33 cellular contexts compared by ENCODE assay signal in genomic region chr9:132776268-132776667, GRCh38.
"Had no signal": no experiment of that assay in that cellular context is flagged by ENCODE, and none has a peak within 500 bp of the region (broad histone marks: within the 10 kb centered on the region; RNA-seq: fewer than 3 reads in every experiment).

No MANE protein-coding gene starts in this region.

- ATAC-seq: activated naive CD4-positive, alpha-beta T cell treated with anti-CD3 and anti-CD28 coated beads, Interleukin-2, amount 50 U/mL, for 72 hours; body of pancreas; PC-3 had no signal

- DNase-seq: activated B cell treated with CpG ODN at 0.5 μM for 24 hours; activated CD4-positive, alpha-beta memory T cell treated with anti-CD3 and anti-CD28 coated beads for 36 hours; activated CD4-positive, alpha-beta T cell treated with anti-CD3 and anti-CD28 coated beads for 4 hours; activated CD4-positive, alpha-beta T cell treated with anti-CD3 and anti-CD28 coated beads, Interleukin-2, amount 50 U/mL, for 1 hour; activated CD4-positive, CD25-positive, alpha-beta regulatory T cell treated with anti-CD3 and anti-CD28 coated beads, Interleukin-2, amount 50 U/mL, for 72 hours; activated gamma-delta T cell treated with Interleukin-2 at 50 U/mL for 16 hours; activated naive CD4-positive, alpha-beta T cell treated with anti-CD3 and anti-CD28 coated beads for 36 hours; activated T-cell treated with anti-CD3 and anti-CD28 coated beads, Interleukin-2, amount 50 U/mL, for 1 hour; body of pancreas; caudate nucleus; Kasumi-1; KG1; MG63; NCI-H1048; NCI-H1105 treated with DMSO at 0.1 percent for 48 hours; NCI-H1436; NCI-H1694 treated with DMSO at 0.1 percent for 48 hours; NCI-H2029 treated with DMSO at 0.1 percent for 48 hours; NCI-H2107; NCI-H2171; NCI-H510A; NCI-H526; NCI-H748 treated with DMSO at 0.1 percent for 48 hours; NK-92 treated with Interleukin-12 subunit alpha and Interleukin-12 subunit beta, amount 100 ng/mL, for 24 hours; PC-3; Peyer's patch; Right ventricle myocardium superior; SW 1271; T-helper 1 cell; T-helper 2 cell; T-helper 9 cell had no signal

- H3K36me3 Mint-ChIP-seq: activated CD4-positive, alpha-beta memory T cell treated with anti-CD3 and anti-CD28 coated beads for 36 hours had no signal

- H3K4me3 Mint-ChIP-seq: activated B cell treated with CpG ODN at 0.5 μM for 24 hours; activated CD4-positive, alpha-beta memory T cell treated with anti-CD3 and anti-CD28 coated beads for 36 hours; activated naive CD4-positive, alpha-beta T cell treated with anti-CD3 and anti-CD28 coated beads for 36 hours; activated T-helper 1 cell treated with anti-CD3 and anti-CD28 coated beads, Interleukin-12 subunit alpha, Interleukin-12 subunit beta, Interleukin-2, Interleukin-4 antibody, amounts not matched to agents 30 ng/mL and 10 ng/mL and 1 ng/mL, durations not matched to agents 14 hours and 24 hours and 36 hours had no signal

- H3K9me3 Mint-ChIP-seq: activated B cell treated with CpG ODN at 0.5 μM for 24 hours; activated T-helper 1 cell treated with anti-CD3 and anti-CD28 coated beads, Interleukin-12 subunit alpha, Interleukin-12 subunit beta, Interleukin-2, Interleukin-4 antibody, amounts not matched to agents 30 ng/mL and 10 ng/mL and 1 ng/mL, durations not matched to agents 14 hours and 24 hours and 36 hours had no signal

- H3K27ac Mint-ChIP-seq: activated B cell treated with CpG ODN at 0.5 μM for 24 hours; activated CD4-positive, alpha-beta memory T cell treated with anti-CD3 and anti-CD28 coated beads for 36 hours; activated naive CD4-positive, alpha-beta T cell treated with anti-CD3 and anti-CD28 coated beads for 36 hours; activated naive CD4-positive, alpha-beta T cell treated with anti-CD3 and anti-CD28 coated beads, Interleukin-2, amount 50 U/mL, for 72 hours; activated T-helper 1 cell treated with anti-CD3 and anti-CD28 coated beads, Interleukin-12 subunit alpha, Interleukin-12 subunit beta, Interleukin-2, Interleukin-4 antibody, amounts not matched to agents 30 ng/mL and 10 ng/mL and 1 ng/mL, durations not matched to agents 14 hours and 24 hours and 36 hours had no signal
